Comparison of ENCODE assay signal across 12 cellular contexts in the genomic region with DNA sequence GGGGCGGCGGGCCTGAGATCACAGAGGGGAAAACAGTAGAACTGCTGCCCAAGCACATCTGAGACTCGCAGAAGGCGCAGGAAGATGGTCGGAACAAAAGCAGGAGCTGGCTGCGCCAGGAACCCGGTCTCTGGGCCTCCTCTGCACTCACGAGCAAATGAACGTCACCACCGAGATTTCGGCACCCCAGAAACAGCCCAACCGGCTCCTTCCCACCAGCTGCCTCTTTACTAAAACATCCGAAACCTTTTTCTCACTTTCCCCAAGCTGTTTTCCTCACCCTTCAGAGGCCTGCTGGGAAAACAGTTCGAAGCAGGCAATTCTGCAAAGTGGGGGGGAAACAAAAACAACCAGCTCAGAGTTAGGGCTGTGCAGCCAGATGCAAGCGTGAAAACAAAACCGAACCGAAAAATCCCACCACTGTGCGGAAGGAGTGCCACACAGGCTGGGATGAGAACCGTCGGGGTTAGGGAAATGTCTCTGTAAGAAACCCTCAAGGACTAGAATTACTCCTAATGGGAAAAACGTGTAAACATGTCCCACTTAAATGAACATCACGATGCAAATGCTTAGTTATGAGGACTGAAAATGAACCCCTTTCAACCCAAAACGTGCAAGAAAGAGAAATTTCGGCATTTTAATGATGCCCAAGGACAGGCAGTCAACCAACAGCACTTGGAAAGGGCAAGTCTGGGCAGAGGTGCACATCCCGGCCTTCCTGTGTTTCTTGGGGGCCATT. TPM values are rescaled to one million over a fixed set of nuclear protein-coding genes. Genes with fewer than 3 reads are reported as not detected.
A peak's percentile ranks its signal among the peaks of the same experiment; 100 is the strongest.
DNase-seq lines count a peak whose midpoint lies in the region; ATAC-seq, FAIRE-seq and TF ChIP-seq lines count a peak whose summit lies in the region.
"Had no signal": no experiment of that assay in that cellular context is flagged by ENCODE, and none has a peak within 500 bp of the region (broad histone marks: within the 10 kb centered on the region; RNA-seq: fewer than 3 reads in every experiment).

No MANE protein-coding gene starts in this region.

- peak overlapping the region; percentile 79 for H3K27ac ChIP-seq in urinary bladder (ENCODE audit: low read depth)
- H3K27ac ChIP-seq: pancreas had no signal

- POLR2A ChIA-PET in activated CD4-positive, alpha-beta memory T cell treated with anti-CD3 and anti-CD28 coated beads, Interleukin-2, amount 10 ng/mL, durations not matched to agents 7 days and 5 days (lab: Charles Lee), result no interaction called here

- CTCF ChIA-PET in activated CD4-positive, alpha-beta memory T cell treated with anti-CD3 and anti-CD28 coated beads, Interleukin-2, amount 10 ng/mL, durations not matched to agents 7 days and 5 days (lab: Charles Lee), result no interaction called here

- H3K4me1 Mint-ChIP-seq in nephron progenitor cell, result peaks cover 41% of the 10 kb centered on the region
- no peaks in the 10 kb centered on the region for H3K4me1 Mint-ChIP-seq in activated CD4-positive, alpha-beta memory T cell treated with anti-CD3 and anti-CD28 coated beads, Interleukin-2, amount 10 ng/mL, durations not matched to agents 7 days and 5 days

- no peaks in the 10 kb centered on the region for H3K4me1 ChIP-seq in urinary bladder (ENCODE audit: insufficient read depth)
- H3K4me1 ChIP-seq: pancreas had no signal

- TF ChIP-seq CTCF in foreskin fibroblast (IDR thresholded peaks at IDR 0.05; ENCODE audit: low read depth, low read length) (no peak), nephron progenitor cell (IDR thresholded peaks at IDR 0.05) (no peak)

- H3K36me3 Mint-ChIP-seq in nephron progenitor cell (ENCODE audit: low read depth), result peaks cover 44% of the 10 kb centered on the region
- H3K36me3 Mint-ChIP-seq in activated CD4-positive, alpha-beta memory T cell treated with anti-CD3 and anti-CD28 coated beads, Interleukin-2, amount 10 ng/mL, durations not matched to agents 7 days and 5 days (ENCODE audit: low read depth), result peaks cover 31% of the 10 kb centered on the region

- 33% methylated on average over 25 of the region's 25 CpGs for WGBS in urinary bladder

- peak overlapping the region; percentile 97 for H3K27ac Mint-ChIP-seq in nephron progenitor cell
- no peak overlapping the region for H3K27ac Mint-ChIP-seq in activated CD4-positive, alpha-beta memory T cell treated with anti-CD3 and anti-CD28 coated beads, Interleukin-2, amount 10 ng/mL, durations not matched to agents 7 days and 5 days

- FAIRE-seq in RCC 7860 (lab: Jason Lieb, UNC), result no peak
- FAIRE-seq: endometrium, pancreas had no signal

- H3K9me3 Mint-ChIP-seq in nephron progenitor cell, result peaks cover 5% of the 10 kb centered on the region
- H3K9me3 Mint-ChIP-seq in activated CD4-positive, alpha-beta memory T cell treated with anti-CD3 and anti-CD28 coated beads, Interleukin-2, amount 10 ng/mL, durations not matched to agents 7 days and 5 days, result peaks cover 4% of the 10 kb centered on the region

- H3K36me3 ChIP-seq in urinary bladder (ENCODE audit: insufficient read depth), result peaks cover 4% of the 10 kb centered on the region

- H3K27me3 Mint-ChIP-seq in nephron progenitor cell (ENCODE audit: low read depth, poor library complexity), result no peaks in the 10 kb centered on the region
- no peaks in the 10 kb centered on the region for H3K27me3 Mint-ChIP-seq in activated CD4-positive, alpha-beta memory T cell treated with anti-CD3 and anti-CD28 coated beads, Interleukin-2, amount 10 ng/mL, durations not matched to agents 7 days and 5 days

- peak overlapping the region; percentile 35 to 50 for H3K4me3 ChIP-seq in foreskin fibroblast (ENCODE audit: low read depth in 1 of 2, low read length in 2 of 2)
- H3K4me3 ChIP-seq in urinary bladder (ENCODE audit: low read depth, low read length), result peak overlapping the region; percentile 12
- H3K4me3 ChIP-seq: pancreas had no signal

- no peak for ATAC-seq in HG03520 (IDR thresholded peaks at IDR 0.05; ENCODE audit: unreplicated experiment)
- ATAC-seq: Panc1 had no signal

- peak overlapping the region; percentile 45 for H3K4me3 Mint-ChIP-seq in nephron progenitor cell
- no peak overlapping the region for H3K4me3 Mint-ChIP-seq in activated CD4-positive, alpha-beta memory T cell treated with anti-CD3 and anti-CD28 coated beads, Interleukin-2, amount 10 ng/mL, durations not matched to agents 7 days and 5 days

- DNase-seq in amniotic epithelial cell (ENCODE audit: low read depth), result peak; percentile 42
- DNase-seq in foreskin fibroblast, result peak; percentile 63 to 82
- DNase-seq in nephron progenitor cell, result no peak
- DNase-seq in activated CD4-positive, alpha-beta memory T cell treated with anti-CD3 and anti-CD28 coated beads, Interleukin-2, amount 10 ng/mL, durations not matched to agents 7 days and 5 days, result no peak
- DNase-seq in RCC 7860 (ENCODE audit: low spot score), result no peak
- DNase-seq: KBM-7; stimulated activated naive CD4-positive, alpha-beta T cell treated with Interleukin-2 at 50 U/mL for 16 hours had no signal

RNA-seq across cellular contexts. Expression of gene DHRSX, which starts 15.9 kb away (rescaled TPM):
- 17.3 TPM for total RNA-seq in urinary bladder
- polyA plus RNA-seq in urinary bladder, result 19.9 TPM
- total RNA-seq in activated CD4-positive, alpha-beta memory T cell treated with anti-CD3 and anti-CD28 coated beads, Interleukin-2, amount 10 ng/mL, durations not matched to agents 7 days and 5 days, result 10 to 100 TPM; 21.1 to 23.7 TPM

RNA-seq across cellular contexts. Expression of gene ZBED1, which starts 15.9 kb away (rescaled TPM):
- 20.3 TPM for total RNA-seq in urinary bladder
- 28.2 TPM for polyA plus RNA-seq in urinary bladder
- total RNA-seq in activated CD4-positive, alpha-beta memory T cell treated with anti-CD3 and anti-CD28 coated beads, Interleukin-2, amount 10 ng/mL, durations not matched to agents 7 days and 5 days, result 10 to 100 TPM; 29.6 to 31.0 TPM

Comparison
In these comparisons a context has a peak if more than half of its experiments do, and no peak if none do; other contexts are left out.
1. DNase-seq: peak in amniotic epithelial cell (single experiment) and foreskin fibroblast (2 of 2); none in nephron progenitor cell (single experiment), activated CD4-positive, alpha-beta memory T cell treated with anti-CD3 and anti-CD28 coated beads, Interleukin-2, amount 10 ng/mL, durations not matched to agents 7 days and 5 days (single experiment) and RCC 7860 (single experiment).